In genomic region chrX:69216446-69216845, GRCh38 we compare ENCODE assay signal across 15 cellular contexts. TPM values are rescaled to one million over a fixed set of nuclear protein-coding genes. Genes with fewer than 3 reads are reported as not detected.
DNase-seq lines count a peak whose midpoint lies in the region; ATAC-seq and TF ChIP-seq lines count a peak whose summit lies in the region.
"Had no signal": no experiment of that assay in that cellular context is flagged by ENCODE, and none has a peak within 500 bp of the region (broad histone marks: within the 10 kb centered on the region; RNA-seq: fewer than 3 reads in every experiment).

No MANE protein-coding gene starts in this region.

- no peaks in the 10 kb centered on the region for H3K27me3 ChIP-seq in thoracic aorta (replicated peaks; ENCODE audit: insufficient read depth)

- no peak overlapping the region for H3K4me3 ChIP-seq in thoracic aorta
- H3K4me3 ChIP-seq: BLaER1, GM23248 had no signal

- H3K4me1 ChIP-seq in thoracic aorta (ENCODE audit: control insufficient read depth in 1 of 2, low read depth in 2 of 2) = peaks cover 0 to 6% of the 10 kb centered on the region in 2 donors
- H3K4me1 ChIP-seq: BLaER1, Caco-2 had no signal

- intact Hi-C loops in sciatic nerve (cut with DNase I) (no loop called here), left colon (cut with DNase I, micrococcal nuclease) (loop anchor here in 1 of 2 donors (5.0 kb wide), 1 partner anchor 389 kb away; the partner anchor contains the start of gene EFNB1)

- peak overlapping the region; percentile 26 to 47 for H3K27ac ChIP-seq in thoracic aorta
- H3K27ac ChIP-seq: 22Rv1, BLaER1, GM23248, HL-60 had no signal

- no peak for TF ChIP-seq CTCF in thoracic aorta (IDR thresholded peaks at IDR 0.05)

- H3K36me3 ChIP-seq in thoracic aorta = no peaks in the 10 kb centered on the region
- H3K36me3 ChIP-seq: BLaER1 had no signal

- DNase-seq in DMS 273 (lab: John Stamatoyannopoulos, UW; ENCODE audit: unreplicated experiment) = peak; percentile 55
- no peak for DNase-seq in DMS 273 treated with DMSO at 0.1 percent for 48 hours (lab: John Stamatoyannopoulos, UW)
- peak; percentile 5 for DNase-seq in fibroblast of peridontal ligament (ENCODE audit: extremely low read depth)
- no peak for DNase-seq in sciatic nerve (ENCODE audit: low spot score)
- no peak for DNase-seq in thoracic aorta (ENCODE audit: low spot score)
- no peak for DNase-seq in left colon
- DNase-seq: Caco-2; CD8-positive, alpha-beta memory T cell; GM23248 had no signal

- no peaks in the 10 kb centered on the region for H3K9me3 ChIP-seq in thoracic aorta
- H3K9me3 ChIP-seq: BLaER1, Caco-2 had no signal

- ATAC-seq in sciatic nerve = peak; percentile 35
- ATAC-seq in thoracic aorta (ENCODE audit: insufficient number of reproducible peaks, low FRiP score, low read depth) = no peak
- no peak for ATAC-seq in HG02870 (IDR thresholded peaks at IDR 0.05; ENCODE audit: unreplicated experiment)
- no peak for ATAC-seq in left colon
- no peak for ATAC-seq in HG03571 (IDR thresholded peaks at IDR 0.05; ENCODE audit: unreplicated experiment)
- ATAC-seq: HCT116 had no signal

RNA-seq across cellular contexts. Expression of gene PJA1, which starts 51.2 kb away (rescaled TPM):
- total RNA-seq in sciatic nerve (47.5 TPM), thoracic aorta (10 to 100 TPM; 16.2 to 19.0 TPM), left colon (1 to 10 TPM; 5.8 to 6.7 TPM)

Comparison
In these comparisons a context has a peak if more than half of its experiments do, and no peak if none do; other contexts are left out.
1. DNase-seq: peak in DMS 273 (single experiment) and fibroblast of peridontal ligament (single experiment); none in DMS 273 treated with DMSO at 0.1 percent for 48 hours (single experiment), sciatic nerve (single experiment), thoracic aorta (single experiment) and left colon (0 of 2).